In the genomic region with DNA sequence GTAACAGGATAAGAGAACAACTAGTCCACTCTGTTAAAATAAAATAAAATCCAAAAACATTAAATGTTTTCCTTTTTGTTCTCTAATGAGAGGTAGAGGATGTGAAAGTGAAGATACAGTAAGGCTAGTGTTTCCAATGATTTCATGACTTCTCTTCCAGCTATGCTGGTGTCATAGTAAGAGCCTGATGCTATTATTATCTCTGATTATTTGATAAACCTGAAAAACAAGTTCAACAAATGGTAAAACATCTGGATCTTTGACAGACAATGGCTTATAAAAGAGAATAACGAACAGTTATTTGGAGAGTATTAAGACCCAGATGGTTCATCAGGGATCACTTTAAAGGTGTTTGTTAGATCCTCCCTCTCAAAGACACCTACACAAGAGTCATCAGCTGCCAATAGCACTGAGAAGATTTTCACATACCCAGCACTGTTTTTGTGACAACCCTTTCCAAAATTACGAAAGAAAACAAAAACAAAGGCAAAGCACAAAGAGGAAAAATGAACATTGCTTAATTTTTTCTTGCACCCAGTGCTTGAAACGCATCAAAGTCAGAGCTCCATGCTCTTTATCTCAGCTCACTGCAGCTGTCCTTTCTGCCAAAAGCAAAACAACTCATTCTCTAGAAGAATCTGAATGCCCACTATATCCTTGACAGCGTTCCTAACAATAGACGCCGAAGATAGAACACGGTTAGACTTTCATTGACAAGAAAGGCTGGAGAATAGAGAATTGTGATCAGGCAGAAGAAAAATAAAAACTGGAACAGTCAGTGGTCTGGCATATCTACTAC, we compare ENCODE assay signal across 1 cellular context.
TF ChIP-seq lines count a peak whose summit lies in the region.

No MANE protein-coding gene starts in this region.

TF ChIP-seq in GM12878, 131 proteins besides CTCF, POLR2A, EP300 and RAD21:
- TF ChIP-seq, protein P1, sequence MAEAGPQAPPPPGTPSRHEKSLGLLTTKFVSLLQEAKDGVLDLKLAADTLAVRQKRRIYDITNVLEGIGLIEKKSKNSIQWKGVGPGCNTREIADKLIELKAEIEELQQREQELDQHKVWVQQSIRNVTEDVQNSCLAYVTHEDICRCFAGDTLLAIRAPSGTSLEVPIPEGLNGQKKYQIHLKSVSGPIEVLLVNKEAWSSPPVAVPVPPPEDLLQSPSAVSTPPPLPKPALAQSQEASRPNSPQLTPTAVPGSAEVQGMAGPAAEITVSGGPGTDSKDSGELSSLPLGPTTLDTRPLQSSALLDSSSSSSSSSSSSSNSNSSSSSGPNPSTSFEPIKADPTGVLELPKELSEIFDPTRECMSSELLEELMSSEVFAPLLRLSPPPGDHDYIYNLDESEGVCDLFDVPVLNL (IDR thresholded peaks at IDR 0.05; ENCODE audit: low read depth, low read length) = no peak
- no peak for TF ChIP-seq STAT3 (IDR thresholded peaks at IDR 0.05; ENCODE audit: low read depth, low read length)
- no peak for TF ChIP-seq PAX8 (IDR thresholded peaks at IDR 0.05)
- TF ChIP-seq BACH1 (IDR thresholded peaks at IDR 0.05; ENCODE audit: borderline replicate concordance) = no peak
- no peak for TF ChIP-seq SMAD1 (IDR thresholded peaks at IDR 0.05; ENCODE audit: low read depth, partially characterized antibody)
- TF ChIP-seq ETV6 (conservative IDR thresholded peaks at IDR 0.05 in 1 of 2, IDR thresholded peaks at IDR 0.05 in 1 of 2; ENCODE audit: borderline replicate concordance in 1 of 2, low read depth in 1 of 2) = no peak
- TF ChIP-seq, protein P2, sequence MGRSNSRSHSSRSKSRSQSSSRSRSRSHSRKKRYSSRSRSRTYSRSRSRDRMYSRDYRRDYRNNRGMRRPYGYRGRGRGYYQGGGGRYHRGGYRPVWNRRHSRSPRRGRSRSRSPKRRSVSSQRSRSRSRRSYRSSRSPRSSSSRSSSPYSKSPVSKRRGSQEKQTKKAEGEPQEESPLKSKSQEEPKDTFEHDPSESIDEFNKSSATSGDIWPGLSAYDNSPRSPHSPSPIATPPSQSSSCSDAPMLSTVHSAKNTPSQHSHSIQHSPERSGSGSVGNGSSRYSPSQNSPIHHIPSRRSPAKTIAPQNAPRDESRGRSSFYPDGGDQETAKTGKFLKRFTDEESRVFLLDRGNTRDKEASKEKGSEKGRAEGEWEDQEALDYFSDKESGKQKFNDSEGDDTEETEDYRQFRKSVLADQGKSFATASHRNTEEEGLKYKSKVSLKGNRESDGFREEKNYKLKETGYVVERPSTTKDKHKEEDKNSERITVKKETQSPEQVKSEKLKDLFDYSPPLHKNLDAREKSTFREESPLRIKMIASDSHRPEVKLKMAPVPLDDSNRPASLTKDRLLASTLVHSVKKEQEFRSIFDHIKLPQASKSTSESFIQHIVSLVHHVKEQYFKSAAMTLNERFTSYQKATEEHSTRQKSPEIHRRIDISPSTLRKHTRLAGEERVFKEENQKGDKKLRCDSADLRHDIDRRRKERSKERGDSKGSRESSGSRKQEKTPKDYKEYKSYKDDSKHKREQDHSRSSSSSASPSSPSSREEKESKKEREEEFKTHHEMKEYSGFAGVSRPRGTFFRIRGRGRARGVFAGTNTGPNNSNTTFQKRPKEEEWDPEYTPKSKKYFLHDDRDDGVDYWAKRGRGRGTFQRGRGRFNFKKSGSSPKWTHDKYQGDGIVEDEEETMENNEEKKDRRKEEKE (IDR thresholded peaks at IDR 0.05) = no peak
- TF ChIP-seq RUNX3 (IDR thresholded peaks at IDR 0.05; ENCODE audit: low read length) = no peak
- TF ChIP-seq SMARCA5 (IDR thresholded peaks at IDR 0.05) = no peak
TF ChIP-seq in GM12878: peak in this region for 0.
